In the genomic region with DNA sequence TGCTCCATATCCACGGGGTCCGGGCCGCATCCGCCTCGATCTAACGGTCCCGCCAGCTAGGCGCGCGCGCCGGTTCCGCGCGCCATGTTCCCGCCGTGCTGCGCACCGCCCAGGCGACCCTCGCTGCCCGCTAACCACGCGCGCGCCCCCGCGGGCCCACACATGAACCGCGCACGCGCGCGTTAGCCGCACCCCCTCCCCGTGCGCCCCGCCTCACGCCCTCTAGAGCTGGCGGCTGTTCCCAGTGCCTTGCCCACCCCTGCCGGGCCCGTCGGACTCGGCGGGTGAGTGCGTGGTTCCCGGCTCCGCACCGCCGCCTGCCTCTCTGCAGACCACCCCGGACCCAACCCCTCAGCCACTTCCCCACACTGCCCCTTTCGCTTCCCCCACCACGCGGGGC, we compare ENCODE assay signal across 10 cellular contexts. TPM values are rescaled to one million over a fixed set of nuclear protein-coding genes. Genes with fewer than 3 reads are reported as not detected.
DNase-seq lines count a peak whose midpoint lies in the region; ATAC-seq and TF ChIP-seq lines count a peak whose summit lies in the region.
"Not testable (repeated sequence)": the region's sequence is repeated elsewhere in the genome, so short reads cannot be mapped to it uniquely, and the experiment has no call there.
"Had no signal": no experiment of that assay in that cellular context is flagged by ENCODE, and none has a peak within 500 bp of the region (broad histone marks: within the 10 kb centered on the region; RNA-seq: fewer than 3 reads in every experiment).

No MANE protein-coding gene starts in this region.

- not testable (repeated sequence) for H3K27me3 ChIP-seq in right cardiac atrium (ENCODE audit: control insufficient read depth, insufficient read depth); spleen (replicated peaks in 1 of 7)

- not testable (repeated sequence) for H3K4me3 ChIP-seq in right cardiac atrium (ENCODE audit: low read length); spleen

- H3K36me3 Mint-ChIP-seq in glutamatergic neuron (ENCODE audit: unreplicated experiment): not testable (repeated sequence)

- H3K27ac Mint-ChIP-seq in glutamatergic neuron (ENCODE audit: unreplicated experiment): not testable (repeated sequence)

- DNase-seq in ELF-1 (ENCODE audit: low read depth, low spot score) (peak; percentile 0), glutamatergic neuron (peak; percentile 3), right cardiac atrium (peak in 2 of 3 donors; percentile 2 to 4), mesenteric fat pad (ENCODE audit: low spot score) (peak; percentile 81), spleen (peak; percentile 23)

- H3K9me3 ChIP-seq in right cardiac atrium (ENCODE audit: control insufficient read depth, low read length); spleen: not testable (repeated sequence)

- ATAC-seq in SK-N-SH treated with all-trans-retinoic acid at 6 μM for 48 hours: peak; percentile 49; the same call in 2 of the 3 replicates
- not testable (repeated sequence) for ATAC-seq in right cardiac atrium

- not testable (repeated sequence) for H3K27ac ChIP-seq in right cardiac atrium (ENCODE audit: low read length); spleen

- H3K9me3 Mint-ChIP-seq in glutamatergic neuron (ENCODE audit: unreplicated experiment): not testable (repeated sequence)

- not testable (repeated sequence) for H3K4me3 Mint-ChIP-seq in glutamatergic neuron (ENCODE audit: unreplicated experiment)

- H3K27me3 Mint-ChIP-seq in glutamatergic neuron (ENCODE audit: unreplicated experiment): not testable (repeated sequence)

- intact Hi-C loops in right cardiac atrium (cut with DNase I); spleen (cut with DNase I; ENCODE audit: low total_unique reads): not testable (repeated sequence)

- H3K4me1 ChIP-seq in right cardiac atrium (ENCODE audit: control insufficient read depth, insufficient read depth, low read length); spleen: not testable (repeated sequence)

- not testable (repeated sequence) for TF ChIP-seq POLR2A in spleen (IDR thresholded peaks at IDR 0.05)

- TF ChIP-seq CTCF in glutamatergic neuron (IDR thresholded peaks at IDR 0.05; ENCODE audit: partially characterized antibody, unreplicated experiment); spleen (IDR thresholded peaks at IDR 0.05 in 8 of 11, conservative IDR thresholded peaks at IDR 0.05 in 3 of 11): not testable (repeated sequence)

- WGBS in right cardiac atrium: 61% methylated on average over 39 of the region's 54 CpGs
- WGBS in spleen, 5 donors: 74 to 86% (median 81%) methylated on average over 13 to 46 of the region's 54 CpGs

- not testable (repeated sequence) for H3K36me3 ChIP-seq in spleen

- not testable (repeated sequence) for H3K4me1 Mint-ChIP-seq in glutamatergic neuron (ENCODE audit: low read depth, unreplicated experiment)

RNA-seq across cellular contexts. Expression of gene TP53TG3F, which starts 57.3 kb away (rescaled TPM):
- total RNA-seq in glutamatergic neuron (ENCODE audit: unreplicated experiment) (not detected), right cardiac atrium (not detected), mesenteric fat pad (not detected), spleen (not detected)
- polyA plus RNA-seq in right cardiac atrium (not detected), spleen (under 1 TPM in 1 of 3 donors, not detected in 2; 0.06 TPM)
- total RNA-seq: CD4-positive, alpha-beta T cell; CD8-positive, alpha-beta memory T cell; HFFc6 had no signal
- polyA plus RNA-seq: CD14-positive monocyte; CD8-positive, alpha-beta memory T cell had no signal

Comparison
In these comparisons a context has a peak if more than half of its experiments do, and no peak if none do; other contexts are left out.
1. DNase-seq: peak in every context shown above with its lines; median percentile 81 in mesenteric fat pad; 23 in spleen; 3 in glutamatergic neuron; 3 in right cardiac atrium; 0 in ELF-1.